Comparison of ENCODE assay signal across 13 cellular contexts in genomic region chr13:113109151-113110047, GRCh38. TPM values are rescaled to one million over a fixed set of nuclear protein-coding genes. Genes with fewer than 3 reads are reported as not detected.
A peak's percentile ranks its signal among the peaks of the same experiment; 100 is the strongest.
DNase-seq lines count a peak whose midpoint lies in the region; ATAC-seq and TF ChIP-seq lines count a peak whose summit lies in the region.
"Had no signal": no experiment of that assay in that cellular context is flagged by ENCODE, and none has a peak within 500 bp of the region (broad histone marks: within the 10 kb centered on the region; RNA-seq: fewer than 3 reads in every experiment).

No MANE protein-coding gene starts in this region.

- H3K18ac ChIP-seq in trophoblast cell (ENCODE audit: low read length): no peak overlapping the region

- no peak for TF ChIP-seq POLR2A in Peyer's patch (IDR thresholded peaks at IDR 0.05)

- POLR2A ChIA-PET in CD4-positive, alpha-beta T cell (lab: Charles Lee): interaction anchor here (1.2 kb wide), 1 partner anchor 100 kb away, joined by 5 read pairs; the partner anchor contains the start of gene CUL4A

- no peak overlapping the region for H3K27ac Mint-ChIP-seq in CD4-positive, alpha-beta T cell

- H3K9me3 Mint-ChIP-seq in CD4-positive, alpha-beta T cell: no peaks in the 10 kb centered on the region

- peaks cover 19% of the 10 kb centered on the region for H3K27me3 ChIP-seq in CD4-positive, alpha-beta T cell (ENCODE audit: control insufficient read depth, insufficient read depth, low read length)
- H3K27me3 ChIP-seq in Peyer's patch (peaks cover 0 to 18% of the 10 kb centered on the region in 2 donors), right cardiac atrium (ENCODE audit: control insufficient read depth, insufficient read depth) (no peaks in the 10 kb centered on the region), trophoblast cell (ENCODE audit: insufficient read depth, low read length) (peaks cover 15% of the 10 kb centered on the region)
- H3K27me3 ChIP-seq: SJSA1 had no signal

- no peak overlapping the region for H4K12ac ChIP-seq in trophoblast cell (ENCODE audit: low read depth, low read length)

- no peaks in the 10 kb centered on the region for H3K9me3 ChIP-seq in CD4-positive, alpha-beta T cell (ENCODE audit: control insufficient read depth, low read length)
- peaks cover 0 to 5% (median 0%) of the 10 kb centered on the region in 4 donors for H3K9me3 ChIP-seq in Peyer's patch
- no peaks in the 10 kb centered on the region for H3K9me3 ChIP-seq in right cardiac atrium (ENCODE audit: control insufficient read depth, low read length)
- H3K9me3 ChIP-seq in trophoblast cell (ENCODE audit: insufficient read depth, low read depth, low read length): peaks cover 20% of the 10 kb centered on the region

- intact Hi-C loops in CD4-positive, alpha-beta T cell (cut with DNase I, micrococcal nuclease): no loop called here
- intact Hi-C loops in right cardiac atrium (cut with DNase I): no loop called here

- H2BK120ac ChIP-seq in trophoblast cell (ENCODE audit: insufficient read depth, low read length, poor library complexity): no peak overlapping the region

- DNase-seq in CD4-positive, alpha-beta T cell: no peak
- DNase-seq in Peyer's patch: peak in 2 of 3 donors; percentile 35 to 43
- peak in 2 of 3 donors; percentile 16 to 66 for DNase-seq in right cardiac atrium
- DNase-seq in trophoblast cell: no peak
- no peak for DNase-seq in hypothalamus (lab: John Stamatoyannopoulos, UW)
- no peak for DNase-seq in GM20000 (ENCODE audit: low spot score)
- DNase-seq: NCI-H226 had no signal

- H3K4me1 Mint-ChIP-seq in CD4-positive, alpha-beta T cell (ENCODE audit: low read depth): no peaks in the 10 kb centered on the region

- H3K4me1 ChIP-seq in Peyer's patch (peaks cover 0 to 21% (median 0%) of the 10 kb centered on the region in 4 donors), right cardiac atrium (ENCODE audit: control insufficient read depth, insufficient read depth, low read length) (no peaks in the 10 kb centered on the region), trophoblast cell (ENCODE audit: control insufficient read depth in 1 of 2, insufficient read depth in 2 of 2, low read length in 2 of 2) (no peaks in the 10 kb centered on the region)
- H3K4me1 ChIP-seq: SJSA1 had no signal

- peak overlapping the region; percentile 51 for H3K4me3 Mint-ChIP-seq in CD4-positive, alpha-beta T cell

- H3K4me3 ChIP-seq in Peyer's patch (peak overlapping the region in 2 of 4 donors; percentile 42 to 43), right cardiac atrium (ENCODE audit: low read length) (no peak overlapping the region), trophoblast cell (ENCODE audit: low read depth, low read length) (no peak overlapping the region)
- H3K4me3 ChIP-seq: K562, SJSA1 had no signal

- H3K27me3 Mint-ChIP-seq in CD4-positive, alpha-beta T cell: peaks cover 8% of the 10 kb centered on the region

- no peak overlapping the region for H2BK12ac ChIP-seq in trophoblast cell (ENCODE audit: low read length)

- H4K91ac ChIP-seq in trophoblast cell (ENCODE audit: low read depth, low read length): no peak overlapping the region

- H4K8ac ChIP-seq in trophoblast cell (ENCODE audit: low read depth, low read length): no peak overlapping the region

- no peak overlapping the region for H3K27ac ChIP-seq in CD4-positive, alpha-beta T cell (ENCODE audit: low read depth, low read length)
- H3K27ac ChIP-seq in Peyer's patch: no peak overlapping the region
- no peak overlapping the region for H3K27ac ChIP-seq in right cardiac atrium (ENCODE audit: low read length)
- H3K27ac ChIP-seq in trophoblast cell (ENCODE audit: low read depth, low read length): no peak overlapping the region
- H3K27ac ChIP-seq: SJSA1 had no signal

- no peak overlapping the region for H3K14ac ChIP-seq in trophoblast cell (ENCODE audit: low read length)

- no peak for TF ChIP-seq CTCF in CD4-positive, alpha-beta T cell (IDR thresholded peaks at IDR 0.05)
- no peak for TF ChIP-seq CTCF in Peyer's patch (IDR thresholded peaks at IDR 0.05)
- no peak for TF ChIP-seq CTCF in GM20000 (IDR thresholded peaks at IDR 0.05; ENCODE audit: extremely low read depth, missing control alignments)

- H3K79me2 ChIP-seq in trophoblast cell (ENCODE audit: control insufficient read depth, insufficient read depth, low read length, poor library complexity): no peaks in the 10 kb centered on the region

- no peak overlapping the region for H3K4ac ChIP-seq in trophoblast cell (ENCODE audit: low read depth, low read length)

- no peak overlapping the region for H2AK5ac ChIP-seq in trophoblast cell (ENCODE audit: low read length)

- WGBS in right cardiac atrium: 26% methylated on average over 73 of the region's 73 CpGs
- WGBS in trophoblast cell (ENCODE audit: extremely low coverage, insufficient coverage, insufficient read length): no CpG with 5 or more reads among the region's 73 CpGs

- ATAC-seq in CD4-positive, alpha-beta T cell (ENCODE audit: poor library complexity): no peak
- peak; percentile 14 to 41 for ATAC-seq in right cardiac atrium
- ATAC-seq in GM18498 (IDR thresholded peaks at IDR 0.05; ENCODE audit: unreplicated experiment): no peak
- ATAC-seq in GM21717 (IDR thresholded peaks at IDR 0.05; ENCODE audit: unreplicated experiment): no peak
- ATAC-seq: K562 had no signal

- no peaks in the 10 kb centered on the region for H3K36me3 Mint-ChIP-seq in CD4-positive, alpha-beta T cell (ENCODE audit: low read depth)

- H2BK5ac ChIP-seq in trophoblast cell (ENCODE audit: low read depth, low read length, poor library complexity): no peak overlapping the region

- no peak overlapping the region for H2AFZ ChIP-seq in trophoblast cell (ENCODE audit: insufficient read depth, low read length, poor library complexity)

- no peaks in the 10 kb centered on the region for H3K79me1 ChIP-seq in trophoblast cell (ENCODE audit: low read length)

- H3K4me2 ChIP-seq in trophoblast cell (ENCODE audit: low read length): peak overlapping the region; percentile 45

- CTCF ChIA-PET in CD4-positive, alpha-beta T cell (lab: Charles Lee): no interaction called here

- no peaks in the 10 kb centered on the region for H3K36me3 ChIP-seq in Peyer's patch
- no peaks in the 10 kb centered on the region for H3K36me3 ChIP-seq in trophoblast cell (ENCODE audit: control insufficient read depth in 1 of 2, insufficient read depth in 2 of 2, low read length in 2 of 2)
- H3K36me3 ChIP-seq: SJSA1 had no signal

- H3K9ac ChIP-seq in trophoblast cell (ENCODE audit: low read length): no peak overlapping the region

- no peak overlapping the region for H3K23ac ChIP-seq in trophoblast cell (ENCODE audit: low read length)

RNA-seq across cellular contexts. Expression of gene F7, which starts 3.8 kb away (rescaled TPM):
- not detected for total RNA-seq in CD4-positive, alpha-beta T cell
- total RNA-seq in Peyer's patch (1 to 10 TPM in 2 of 4 donors, not detected in 2; 1.9 to 2.9 TPM), right cardiac atrium (under 1 TPM; 0.24 to 0.64 (median 0.37) TPM)
- polyA plus RNA-seq in right cardiac atrium: not detected
- polyA plus RNA-seq in trophoblast cell (2013): 0.01 and 0.04 TPM in 2 replicates
- total RNA-seq: K562, SJSA1 had no signal
- polyA plus RNA-seq: K562 had no signal

RNA-seq across cellular contexts. Expression of gene F10, which starts 13.2 kb away (rescaled TPM):
- not detected for total RNA-seq in CD4-positive, alpha-beta T cell
- 10 to 100 TPM in 3 of 4 donors, 1 to 10 TPM in 1; 4.1 to 22.5 (median 11.8) TPM for total RNA-seq in Peyer's patch
- 10 to 100 TPM; 29.8 to 40.2 (median 34.4) TPM for total RNA-seq in right cardiac atrium
- polyA plus RNA-seq in right cardiac atrium: 44.9 TPM
- 0.04 TPM in 1 of 2 replicates, not detected in the other for polyA plus RNA-seq in trophoblast cell (2013)

RNA-seq across cellular contexts. Expression of gene PROZ, which starts 49.0 kb away (rescaled TPM):
- total RNA-seq in CD4-positive, alpha-beta T cell: not detected
- total RNA-seq in Peyer's patch (under 1 TPM in 1 of 4 donors, not detected in 3; 0.53 TPM), right cardiac atrium (under 1 TPM in 1 of 4 donors, not detected in 3; 0.15 TPM)
- polyA plus RNA-seq in right cardiac atrium: 0.14 TPM
- not detected in 2 replicates for polyA plus RNA-seq in trophoblast cell (2013)
- total RNA-seq: K562, lung, SJSA1, subcutaneous adipose tissue had no signal
- polyA plus RNA-seq: K562, lung had no signal

Comparison
In these comparisons a context has a peak if more than half of its experiments do, and no peak if none do; other contexts are left out.
1. ATAC-seq: peak in right cardiac atrium (2 of 2); none in CD4-positive, alpha-beta T cell (single experiment), GM18498 (single experiment) and GM21717 (single experiment).
2. DNase-seq: peak in Peyer's patch (2 of 3) and right cardiac atrium (2 of 3); none in CD4-positive, alpha-beta T cell (0 of 10), trophoblast cell (0 of 2), hypothalamus (0 of 51) and GM20000 (single experiment).
3. RNA of gene F10, which starts 13.2 kb away (total RNA-seq): 29.8 to 40.2 TPM in right cardiac atrium and 4.1 to 22.5 TPM in Peyer's patch; not detected in CD4-positive, alpha-beta T cell; every median in the first group is over 4 times any median in the second.